Comparison of ENCODE assay signal across 25 cellular contexts in genomic region chr16:58960034-58960433, GRCh38.
DNase-seq lines count a peak whose midpoint lies in the region; ATAC-seq, FAIRE-seq and TF ChIP-seq lines count a peak whose summit lies in the region.
"Had no signal": no experiment of that assay in that cellular context is flagged by ENCODE, and none has a peak within 500 bp of the region (broad histone marks: within the 10 kb centered on the region; RNA-seq: fewer than 3 reads in every experiment).

No MANE protein-coding gene starts in this region.

- H3K4me3 ChIP-seq in GM23338 (no peak overlapping the region), H1 (ENCODE audit: extremely low read depth in 1 of 4, insufficient read depth in 2 of 4, low read depth in 3 of 4, low read length in 4 of 4) (no peak overlapping the region)
- H3K4me3 ChIP-seq: BLaER1, GM12878 had no signal

- H4K20me1 ChIP-seq in GM23338 (replicated peaks; ENCODE audit: insufficient read depth) = no peaks in the 10 kb centered on the region
- H4K20me1 ChIP-seq in H1 (replicated peaks in 1 of 2; ENCODE audit: control insufficient read depth in 1 of 2, insufficient read depth in 2 of 2, low read length in 2 of 2) = no peaks in the 10 kb centered on the region
- H4K20me1 ChIP-seq: BLaER1 had no signal

- no peaks in the 10 kb centered on the region for H3K36me3 Mint-ChIP-seq in GM23338 (ENCODE audit: low read depth)
- H3K36me3 Mint-ChIP-seq: CD14-positive monocyte; CD4-positive, alpha-beta memory T cell; CD4-positive, CD25-positive, alpha-beta regulatory T cell; CD8-positive, alpha-beta memory T cell had no signal

- peaks cover 10% of the 10 kb centered on the region; the same call in 2 of the 3 replicates for H3K9me3 Mint-ChIP-seq in GM23338

- H2BK20ac ChIP-seq in H1 (ENCODE audit: low read length) = no peak overlapping the region

- H3K27me3 ChIP-seq in GM23338 (ENCODE audit: insufficient read depth) = no peaks in the 10 kb centered on the region
- H3K27me3 ChIP-seq in H1 (replicated peaks in 1 of 4; ENCODE audit: control insufficient read depth in 3 of 4, extremely low read depth in 1 of 4, insufficient read depth in 3 of 4, low read length in 3 of 4) = no peaks in the 10 kb centered on the region
- H3K27me3 ChIP-seq: BE2C, BLaER1 had no signal

- no peak for TF ChIP-seq CTCF in GM23338 (conservative IDR thresholded peaks at IDR 0.05; ENCODE audit: low read depth in 2 of 2)
- no peak for TF ChIP-seq CTCF in H1 (IDR thresholded peaks at IDR 0.05; ENCODE audit: control extremely low read depth in 1 of 3, insufficient read depth in 1 of 3, low read depth in 1 of 3, low read length in 3 of 3)

- 83% methylated on average over 1 of the region's 1 CpG; no CpG with 5 or more reads in 1 of the 2 experiments for WGBS in H1 (ENCODE audit: extremely low coverage in 1 of 2, insufficient coverage in 1 of 2, insufficient read length in 1 of 2, insufficient replicate concordance in 2 of 2, low coverage in 1 of 2, low lambda C conversion rate in 2 of 2, missing lambda C conversion rate in 1 of 2), 2 experiments

- H3K4me3 Mint-ChIP-seq in GM23338 = no peak overlapping the region
- H3K4me3 Mint-ChIP-seq: CD14-positive monocyte; CD4-positive, alpha-beta memory T cell; CD4-positive, CD25-positive, alpha-beta regulatory T cell; CD8-positive, alpha-beta memory T cell had no signal

- H3K36me3 ChIP-seq in GM23338 (ENCODE audit: insufficient read depth) (no peaks in the 10 kb centered on the region), H1 (ENCODE audit: control insufficient read depth in 2 of 4, insufficient read depth in 4 of 4, low read length in 3 of 4) (no peaks in the 10 kb centered on the region)
- H3K36me3 ChIP-seq: BE2C, BLaER1 had no signal

- H3K14ac ChIP-seq in H1 (ENCODE audit: insufficient read length) = no peak overlapping the region

- no peak overlapping the region for H2BK15ac ChIP-seq in H1 (ENCODE audit: low read length)

- H4K5ac ChIP-seq in H1 (ENCODE audit: insufficient read length, low read depth, low read length) = no peak overlapping the region

- no peak overlapping the region for H2BK12ac ChIP-seq in H1 (ENCODE audit: low read depth, low read length)

- H4K91ac ChIP-seq in H1 (replicated peaks; ENCODE audit: insufficient read length, low read length) = no peak overlapping the region

- no peaks in the 10 kb centered on the region for H3K27me3 Mint-ChIP-seq in GM23338 (ENCODE audit: insufficient read depth, low read depth, poor library complexity)
- H3K27me3 Mint-ChIP-seq: CD4-positive, CD25-positive, alpha-beta regulatory T cell had no signal

- no peaks in the 10 kb centered on the region for H3F3A ChIP-seq in GM23338 (replicated peaks; ENCODE audit: low read depth)

- H3K79me2 ChIP-seq in GM23338 (replicated peaks; ENCODE audit: insufficient read depth) = no peaks in the 10 kb centered on the region
- H3K79me2 ChIP-seq in H1 (ENCODE audit: control insufficient read depth in 1 of 2, insufficient read depth in 2 of 2, low read length in 2 of 2) = no peaks in the 10 kb centered on the region

- H3K23me2 ChIP-seq in H1 (ENCODE audit: low read depth, low read length) = no peaks in the 10 kb centered on the region

- peaks cover 4% of the 10 kb centered on the region; the same call in 1 of the 2 replicates for H3K9me2 ChIP-seq in GM23338 (ENCODE audit: insufficient read depth)

- no peak overlapping the region for H3K27ac ChIP-seq in GM23338 (ENCODE audit: low read depth)
- H3K27ac ChIP-seq in H1 (ENCODE audit: low read depth, low read length) = no peak overlapping the region
- H3K27ac ChIP-seq: BLaER1 had no signal

- no peak for TF ChIP-seq RAD21 in H1 (IDR thresholded peaks at IDR 0.05 in 1 of 2, conservative IDR thresholded peaks at IDR 0.05 in 1 of 2; ENCODE audit: low read depth in 2 of 2, low read length in 2 of 2)

- CTCF ChIA-PET in H1 (lab: Charles Lee; ENCODE audit: partially characterized antibody) = interaction anchor here (1.5 to 2.4 kb wide), 2 partner anchors 9 to 16 kb away, joined by 5 to 8 read pairs; no protein-coding TSS in a partner anchor

- H3K4me1 Mint-ChIP-seq in GM23338 = peaks cover 25% of the 10 kb centered on the region
- H3K4me1 Mint-ChIP-seq: CD14-positive monocyte; CD4-positive, alpha-beta memory T cell; CD4-positive, CD25-positive, alpha-beta regulatory T cell; CD8-positive, alpha-beta memory T cell had no signal

- FAIRE-seq in H1 (lab: Jason Lieb, UNC) = no peak
- FAIRE-seq: A204.1, D721Med, GM12878, GM12892, GM18507, GM19239 had no signal

- H3K23ac ChIP-seq in H1 (ENCODE audit: insufficient read length) = no peak overlapping the region

- no peaks in the 10 kb centered on the region for H3K9me3 ChIP-seq in H1 (ENCODE audit: insufficient read depth in 2 of 2, low read depth in 1 of 2, low read length in 1 of 2)
- H3K9me3 ChIP-seq: BE2C, BLaER1 had no signal

- H2BK5ac ChIP-seq in H1 (ENCODE audit: low read depth, low read length) = peak overlapping the region; percentile 44; the same call in 1 of the 2 replicates

- POLR2A ChIA-PET in H1 (lab: Charles Lee; ENCODE audit: partially characterized antibody) = no interaction called here

- peak; percentile 30 for DNase-seq in GM23338 (ENCODE audit: low spot score)
- peak; percentile 30 for DNase-seq in NCI-H526 treated with DMSO at 0.1 percent for 48 hours (lab: John Stamatoyannopoulos, UW)
- DNase-seq in H1 (ENCODE audit: low read depth in 1 of 2, low spot score in 2 of 2) = no peak
- DNase-seq in D341Med (ENCODE audit: low spot score) = no peak
- DNase-seq in superior temporal gyrus (ENCODE audit: extremely low spot score) = no peak
- no peak for DNase-seq in iPS-NIHi7 (ENCODE audit: extremely low spot score)
- DNase-seq: 8988T; ACHN; BE2C; C1 segment of cervical spinal cord; CD4-positive, alpha-beta memory T cell; CD4-positive, CD25-positive, alpha-beta regulatory T cell; CD8-positive, alpha-beta memory T cell; COR-L47; DMS79 treated with DMSO at 0.1 percent for 48 hours; GDM1 had no signal

- no peak overlapping the region for H3K56ac ChIP-seq in H1 (replicated peaks; ENCODE audit: insufficient read length, low read depth, low read length)

- H2AFZ ChIP-seq in GM23338 (no peak overlapping the region), H1 (ENCODE audit: low read length) (no peak overlapping the region)

- no peak overlapping the region for H3K9ac ChIP-seq in H1 (replicated peaks in 1 of 4; ENCODE audit: extremely low read depth in 1 of 4, low read depth in 3 of 4, low read length in 3 of 4)
- H3K9ac ChIP-seq: BLaER1 had no signal

- no peaks in the 10 kb centered on the region; the same call in none of the 2 replicates for H3K4me1 ChIP-seq in GM23338 (ENCODE audit: insufficient read depth)
- H3K4me1 ChIP-seq in H1 (replicated peaks in 1 of 4; ENCODE audit: control insufficient read depth in 3 of 4, insufficient read depth in 4 of 4, low read length in 3 of 4) = peaks cover 0 to 6% (median 2%) of the 10 kb centered on the region in 4 experiments; a peak in 1 of 7 replicates
- H3K4me1 ChIP-seq: BE2C, BLaER1 had no signal

- no peak overlapping the region for H3K18ac ChIP-seq in H1 (ENCODE audit: extremely low read depth, low read length)

- H4K8ac ChIP-seq in H1 (ENCODE audit: extremely low read depth, insufficient read depth, low read length) = no peak overlapping the region

- no peak overlapping the region for H3K27ac Mint-ChIP-seq in GM23338
- H3K27ac Mint-ChIP-seq: CD14-positive monocyte; CD4-positive, alpha-beta memory T cell; CD4-positive, CD25-positive, alpha-beta regulatory T cell; CD8-positive, alpha-beta memory T cell had no signal

- peak overlapping the region; percentile 67; the same call in 1 of the 2 replicates for H2AK5ac ChIP-seq in H1 (ENCODE audit: low read depth, low read length)

- TF ChIP-seq POLR2A in H1 (IDR thresholded peaks at IDR 0.05; ENCODE audit: control extremely low read depth in 1 of 2, low read depth in 2 of 2, low read length in 2 of 2) = no peak

- peak; percentile 65 for ATAC-seq in GM23338
- ATAC-seq in GM18873 (IDR thresholded peaks at IDR 0.05; ENCODE audit: low FRiP score, unreplicated experiment) = no peak
- ATAC-seq: GM12878 had no signal

- no peaks in the 10 kb centered on the region for H3K79me1 ChIP-seq in H1 (ENCODE audit: low read depth, low read length)

- no peak for TF ChIP-seq EP300 in H1 (IDR thresholded peaks at IDR 0.05; ENCODE audit: borderline replicate concordance in 1 of 2, low read depth in 2 of 2, low read length in 2 of 2)

- H3K4me2 ChIP-seq in GM23338 (no peak overlapping the region), H1 (ENCODE audit: insufficient read depth in 1 of 2, low read depth in 2 of 2, low read length in 2 of 2) (no peak overlapping the region)
- H3K4me2 ChIP-seq: BLaER1 had no signal

- no peak overlapping the region for H3K4ac ChIP-seq in H1 (replicated peaks; ENCODE audit: insufficient read length, low read depth, low read length)

- no peak overlapping the region for H2BK120ac ChIP-seq in H1 (replicated peaks; ENCODE audit: low read depth, low read length)

TF ChIP-seq in GM23338, 12 proteins besides CTCF, POLR2A, EP300 and RAD21:
- TF ChIP-seq ZNF331 (CRISPR knock-in tag; IDR thresholded peaks at IDR 0.05; ENCODE audit: low read depth) (no peak), POLR2AphosphoS5 (IDR thresholded peaks at IDR 0.05; ENCODE audit: low read depth) (no peak)

TF ChIP-seq in H1, 55 proteins besides CTCF, POLR2A, EP300 and RAD21:
- TF ChIP-seq TAF1 (IDR thresholded peaks at IDR 0.05; ENCODE audit: low read depth, low read length) (no peak), CHD2 (IDR thresholded peaks at IDR 0.05; ENCODE audit: low read length) (no peak)
TF ChIP-seq in H1: peak in this region for 0.

Comparison
In these comparisons a context has a peak if more than half of its experiments do, and no peak if none do; other contexts are left out.
1. DNase-seq: peak in GM23338 (single experiment) and NCI-H526 treated with DMSO at 0.1 percent for 48 hours (single experiment); none in H1 (0 of 2), D341Med (single experiment), superior temporal gyrus (single experiment) and iPS-NIHi7 (single experiment).